9 cellular contexts compared by ENCODE assay signal in genomic region chr2:218002792-218003191, GRCh38. TPM values are rescaled to one million over a fixed set of nuclear protein-coding genes. Genes with fewer than 3 reads are reported as not detected.
A peak's percentile ranks its signal among the peaks of the same experiment; 100 is the strongest.
DNase-seq lines count a peak whose midpoint lies in the region; ATAC-seq and TF ChIP-seq lines count a peak whose summit lies in the region.
"Had no signal": no experiment of that assay in that cellular context is flagged by ENCODE, and none has a peak within 500 bp of the region (broad histone marks: within the 10 kb centered on the region; RNA-seq: fewer than 3 reads in every experiment).

Gene TNS1 (minus strand): TSS chr2:218002995. CDS start chr2:218002872, 123 bp downstream.

- DNase-seq in NCI-H2171 treated with DMSO at 0.1 percent for 48 hours (lab: John Stamatoyannopoulos, UW): peak; percentile 76
- DNase-seq in ecto neural progenitor cell (ENCODE audit: low spot score): peak; percentile 62
- DNase-seq in lower lobe of right lung: no peak
- DNase-seq in SHP77 (lab: John Stamatoyannopoulos, UW): no peak
- no peak for DNase-seq in 8988T
- DNase-seq: stimulated activated CD4-positive, alpha-beta T cell treated with anti-CD3 and anti-CD28 coated beads, Interleukin-12 subunit alpha, Interleukin-12 subunit beta, amount 100 ng/mL, for 4 hours had no signal

- H3K27me3 ChIP-seq in lower lobe of right lung (ENCODE audit: low read depth) (no peaks in the 10 kb centered on the region), thymus (ENCODE audit: control insufficient read depth, insufficient read depth) (no peaks in the 10 kb centered on the region)

- no peak for TF ChIP-seq CTCF in lower lobe of right lung (IDR thresholded peaks at IDR 0.05)

- intact Hi-C loops in lower lobe of right lung (cut with DNase I): no loop called here

- peak in 1 of 2 donors; percentile 33 for ATAC-seq in lower lobe of right lung
- ATAC-seq in HG02678 (IDR thresholded peaks at IDR 0.05; ENCODE audit: unreplicated experiment): no peak
- ATAC-seq in HG02840 (IDR thresholded peaks at IDR 0.05; ENCODE audit: low FRiP score, unreplicated experiment): no peak

- H3K36me3 ChIP-seq in lower lobe of right lung (no peaks in the 10 kb centered on the region), thymus (ENCODE audit: control insufficient read depth, insufficient read depth) (no peaks in the 10 kb centered on the region)

- H3K4me1 ChIP-seq in lower lobe of right lung (peaks cover 26% of the 10 kb centered on the region), thymus (ENCODE audit: control insufficient read depth, insufficient read depth, low read length) (no peaks in the 10 kb centered on the region)

- 92% methylated on average over 15 of the region's 15 CpGs for WGBS in thymus

- no peak within 1 kb of the TSS for H3K27ac ChIP-seq in lower lobe of right lung
- no peak within 1 kb of the TSS for H3K27ac ChIP-seq in thymus (ENCODE audit: low read depth)

- H3K9me3 ChIP-seq in lower lobe of right lung (no peaks in the 10 kb centered on the region), thymus (ENCODE audit: control insufficient read depth) (no peaks in the 10 kb centered on the region)

- peak within 1 kb of the TSS; percentile 46 for H3K4me3 ChIP-seq in lower lobe of right lung
- H3K4me3 ChIP-seq in thymus (ENCODE audit: low read length): no peak within 1 kb of the TSS

RNA-seq across cellular contexts. Expression of gene TNS1, which starts in this region (rescaled TPM):
- total RNA-seq in lower lobe of right lung: 505 TPM
- polyA plus RNA-seq in thymus: 21.3 TPM

Comparison
In these comparisons a context has a peak if more than half of its experiments do, and no peak if none do; other contexts are left out.
1. DNase-seq: peak in NCI-H2171 treated with DMSO at 0.1 percent for 48 hours (single experiment) and ecto neural progenitor cell (single experiment); none in lower lobe of right lung (single experiment), SHP77 (0 of 2) and 8988T (single experiment).